In the genomic region with DNA sequence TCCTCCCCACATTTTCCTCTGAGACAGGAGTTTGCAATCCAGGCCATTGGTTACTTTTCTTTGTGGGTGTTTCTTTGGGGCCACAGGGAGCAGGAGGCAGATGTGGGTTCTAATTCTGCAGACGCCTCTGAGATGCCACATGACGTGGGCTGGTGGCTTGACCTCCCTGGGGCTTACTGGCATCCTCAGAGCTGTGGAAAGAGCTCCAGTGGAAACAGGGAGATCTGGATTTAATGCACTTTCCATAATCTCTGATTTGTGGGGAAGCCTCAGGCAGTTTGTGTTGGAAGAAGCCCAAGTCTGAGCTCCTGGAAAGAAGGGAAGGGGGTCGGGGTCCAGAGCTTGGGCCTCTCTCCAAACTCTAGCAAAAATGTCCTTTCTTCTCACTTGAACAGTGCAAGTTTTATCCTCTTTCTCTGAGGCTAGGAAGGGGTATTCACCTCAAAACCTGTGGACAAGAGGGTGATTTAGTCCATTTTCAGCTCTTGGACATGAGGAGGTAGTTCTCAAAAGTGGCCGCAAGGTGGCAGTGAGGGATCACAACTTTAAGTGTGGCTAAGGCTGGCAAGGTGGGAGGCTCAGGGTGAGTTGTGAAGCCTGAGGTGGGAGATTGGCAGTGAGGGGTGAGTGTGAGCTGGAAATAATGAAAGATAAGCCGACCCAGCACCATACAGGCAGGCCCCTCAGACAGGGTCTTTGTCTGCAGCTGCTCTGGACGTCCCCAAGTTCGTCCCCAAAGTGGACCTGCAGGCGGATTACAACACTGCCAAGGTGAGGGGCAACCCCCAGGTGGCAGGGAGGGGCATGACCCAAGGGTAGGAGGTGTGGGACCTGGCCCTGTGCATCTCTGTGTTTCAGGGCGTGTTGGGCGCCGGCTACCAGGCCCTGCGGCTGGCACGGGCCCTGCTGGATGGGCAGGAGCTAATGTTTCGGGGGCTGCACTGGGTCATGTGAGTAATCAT, we compare ENCODE assay signal across 8 cellular contexts. TPM values are rescaled to one million over a fixed set of nuclear protein-coding genes. Genes with fewer than 3 reads are reported as not detected.
A peak's percentile ranks its signal among the peaks of the same experiment; 100 is the strongest.
DNase-seq lines count a peak whose midpoint lies in the region; ATAC-seq, FAIRE-seq and TF ChIP-seq lines count a peak whose summit lies in the region.

No MANE protein-coding gene starts in this region.

- peak overlapping the region; percentile 59; the same call in 1 of the 2 replicates for H4K8ac ChIP-seq in H1 (ENCODE audit: extremely low read depth, insufficient read depth, low read length)

- no peak overlapping the region for H2AFZ ChIP-seq in H1 (ENCODE audit: low read length)

- H3K9ac ChIP-seq in H1 (replicated peaks in 1 of 4; ENCODE audit: extremely low read depth in 1 of 4, low read depth in 3 of 4, low read length in 3 of 4): no peak overlapping the region

- POLR2A ChIA-PET in H1 (lab: Charles Lee; ENCODE audit: partially characterized antibody): interaction anchor here (0.9 to 2.0 kb wide), 2 partner anchors 9 to 26 kb away, joined by 5 to 14 read pairs; partner anchors contain the start of gene IKBKE

- H3K4me2 ChIP-seq in H1 (ENCODE audit: insufficient read depth in 1 of 2, low read depth in 2 of 2, low read length in 2 of 2): no peak overlapping the region

- no peak for TF ChIP-seq POLR2A in H1 (IDR thresholded peaks at IDR 0.05; ENCODE audit: control extremely low read depth in 1 of 2, low read depth in 2 of 2, low read length in 2 of 2)

- H4K20me1 ChIP-seq in H1 (replicated peaks in 1 of 2; ENCODE audit: control insufficient read depth in 1 of 2, insufficient read depth in 2 of 2, low read length in 2 of 2): peaks cover 0 to 2% of the 10 kb centered on the region in 2 experiments

- no peak overlapping the region for H2AK5ac ChIP-seq in H1 (ENCODE audit: low read depth, low read length)

- no peaks in the 10 kb centered on the region; a peak in 4 of 8 replicates for H3K36me3 ChIP-seq in H1 (ENCODE audit: control insufficient read depth in 2 of 4, insufficient read depth in 4 of 4, low read length in 3 of 4)

- TF ChIP-seq RAD21 in H1 (IDR thresholded peaks at IDR 0.05 in 1 of 2, conservative IDR thresholded peaks at IDR 0.05 in 1 of 2; ENCODE audit: low read depth in 2 of 2, low read length in 2 of 2): peak; percentile 81 to 82

- no peaks in the 10 kb centered on the region for H3K27me3 ChIP-seq in H1 (replicated peaks in 1 of 4; ENCODE audit: control insufficient read depth in 3 of 4, extremely low read depth in 1 of 4, insufficient read depth in 3 of 4, low read length in 3 of 4)

- H4K91ac ChIP-seq in H1 (replicated peaks; ENCODE audit: insufficient read length, low read length): no peak overlapping the region

- H3K79me2 ChIP-seq in H1 (ENCODE audit: control insufficient read depth in 1 of 2, insufficient read depth in 2 of 2, low read length in 2 of 2): no peaks in the 10 kb centered on the region

- no peak for TF ChIP-seq EP300 in H1 (IDR thresholded peaks at IDR 0.05; ENCODE audit: borderline replicate concordance in 1 of 2, low read depth in 2 of 2, low read length in 2 of 2)

- no peak overlapping the region for H2BK120ac ChIP-seq in H1 (replicated peaks; ENCODE audit: low read depth, low read length)

- H3K18ac ChIP-seq in H1 (ENCODE audit: extremely low read depth, low read length): no peak overlapping the region

- H2BK12ac ChIP-seq in H1 (ENCODE audit: low read depth, low read length): no peak overlapping the region

- H2BK15ac ChIP-seq in H1 (ENCODE audit: low read length): no peak overlapping the region

- CTCF ChIA-PET in H1 (lab: Charles Lee; ENCODE audit: partially characterized antibody): interaction anchor here (0.6 to 6.3 kb wide), 59 partner anchors 9 to 675 kb away, joined by 3 to 81 read pairs (median 4); partner anchors contain the start of gene IKBKE

- peak; percentile 65 to 87 (median 82) for TF ChIP-seq CTCF in H1 (IDR thresholded peaks at IDR 0.05; ENCODE audit: control extremely low read depth in 1 of 3, insufficient read depth in 1 of 3, low read depth in 1 of 3, low read length in 3 of 3)

- WGBS in H1 (ENCODE audit: extremely low coverage in 1 of 2, insufficient coverage in 1 of 2, insufficient read length in 1 of 2, insufficient replicate concordance in 2 of 2, low coverage in 1 of 2, low lambda C conversion rate in 2 of 2, missing lambda C conversion rate in 1 of 2), 2 experiments: 67% methylated on average over 9 of the region's 14 CpGs; no CpG with 5 or more reads in 1 of the 2 experiments

- peaks cover 0 to 3% (median 0%) of the 10 kb centered on the region in 4 experiments; a peak in 1 of 7 replicates for H3K4me1 ChIP-seq in H1 (replicated peaks in 1 of 4; ENCODE audit: control insufficient read depth in 3 of 4, insufficient read depth in 4 of 4, low read length in 3 of 4)

- ATAC-seq in HG03571 (IDR thresholded peaks at IDR 0.05; ENCODE audit: unreplicated experiment): no peak

- H3K9me3 ChIP-seq in H1 (ENCODE audit: insufficient read depth in 2 of 2, low read depth in 1 of 2, low read length in 1 of 2): no peaks in the 10 kb centered on the region

- no peaks in the 10 kb centered on the region for H3K23me2 ChIP-seq in H1 (ENCODE audit: low read depth, low read length)

- FAIRE-seq in H1 (lab: Jason Lieb, UNC): peak; percentile 82

- H3K14ac ChIP-seq in H1 (ENCODE audit: insufficient read length): no peak overlapping the region

- H3K4ac ChIP-seq in H1 (replicated peaks; ENCODE audit: insufficient read length, low read depth, low read length): no peak overlapping the region

- no peak overlapping the region for H4K5ac ChIP-seq in H1 (ENCODE audit: insufficient read length, low read depth, low read length)

- H3K79me1 ChIP-seq in H1 (ENCODE audit: low read depth, low read length): no peaks in the 10 kb centered on the region

- no peak overlapping the region for H3K4me3 ChIP-seq in H1 (ENCODE audit: extremely low read depth in 1 of 4, insufficient read depth in 2 of 4, low read depth in 3 of 4, low read length in 4 of 4)

- H3K27ac ChIP-seq in H1 (ENCODE audit: low read depth, low read length): no peak overlapping the region

- no peak overlapping the region for H3K23ac ChIP-seq in H1 (ENCODE audit: insufficient read length)

- H3K56ac ChIP-seq in H1 (replicated peaks; ENCODE audit: insufficient read length, low read depth, low read length): no peak overlapping the region

- H2BK5ac ChIP-seq in H1 (ENCODE audit: low read depth, low read length): no peak overlapping the region; the same call in 1 of the 2 replicates

- H2BK20ac ChIP-seq in H1 (ENCODE audit: low read length): no peak overlapping the region

- DNase-seq in COLO829 (ENCODE audit: low spot score): peak; percentile 95
- peak; percentile 69 for DNase-seq in HPDE6-E6E7 (ENCODE audit: extremely low spot score)
- DNase-seq in NOMO-1 treated with DMSO at 0.1 percent for 48 hours (lab: John Stamatoyannopoulos, UW; ENCODE audit: unreplicated experiment): peak; percentile 62
- DNase-seq in activated CD8-positive, alpha-beta memory T cell treated with anti-CD3 and anti-CD28 coated beads for 24 hours: peak; percentile 84
- DNase-seq in H1 (ENCODE audit: low read depth in 1 of 2, low spot score in 2 of 2): peak; percentile 60 to 81
- DNase-seq in middle frontal gyrus (ENCODE audit: extremely low spot score, low spot score): peak; percentile 52
- peak; percentile 58 for DNase-seq in stimulated activated naive CD4-positive, alpha-beta T cell treated with Interleukin-2 at 50 U/mL for 16 hours (lab: John Stamatoyannopoulos, UW)

TF ChIP-seq in H1, 55 proteins besides CTCF, POLR2A, EP300 and RAD21:
- TF ChIP-seq, protein P1, sequence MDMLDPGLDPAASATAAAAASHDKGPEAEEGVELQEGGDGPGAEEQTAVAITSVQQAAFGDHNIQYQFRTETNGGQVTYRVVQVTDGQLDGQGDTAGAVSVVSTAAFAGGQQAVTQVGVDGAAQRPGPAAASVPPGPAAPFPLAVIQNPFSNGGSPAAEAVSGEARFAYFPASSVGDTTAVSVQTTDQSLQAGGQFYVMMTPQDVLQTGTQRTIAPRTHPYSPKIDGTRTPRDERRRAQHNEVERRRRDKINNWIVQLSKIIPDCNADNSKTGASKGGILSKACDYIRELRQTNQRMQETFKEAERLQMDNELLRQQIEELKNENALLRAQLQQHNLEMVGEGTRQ (IDR thresholded peaks at IDR 0.05; ENCODE audit: low read length): no peak
- no peak for TF ChIP-seq RNF2 (IDR thresholded peaks at IDR 0.05; ENCODE audit: borderline replicate concordance, low read depth, low read length, missing control alignments, poor library complexity, severe bottlenecking)
- no peak for TF ChIP-seq TCF12 (IDR thresholded peaks at IDR 0.05; ENCODE audit: low read depth, low read length)
- no peak for TF ChIP-seq SP2 (IDR thresholded peaks at IDR 0.05; ENCODE audit: low read length)

RNA-seq across cellular contexts. Expression of gene IKBKE, which starts 9.2 kb away (rescaled TPM):
- total RNA-seq in H1 (2021; fragmentation: NEBNext Ultra II Directional; extraction: Animal tissue kit (Norgen Biotek cat#: 25700)): 8.6 and 9.8 TPM in 2 replicates
- 9.1 and 12.0 TPM in 2 replicates for polyA plus RNA-seq in H1 (2011; rRNA removed)
- 9.0 TPM for polyA plus RNA-seq in H1 (2011; cell fraction: cytosol; rRNA removed)
- 24.8 TPM for polyA plus RNA-seq in H1 (2011; cell fraction: nucleus; rRNA removed)
- polyA plus RNA-seq in H1 (2012, experiment 1 of 2): 7.5 to 13.1 TPM (median 12.1 TPM) in 4 replicates
- polyA plus RNA-seq in H1 (2012, experiment 2 of 2): 7.7 TPM
- 4.2 TPM for polyA plus RNA-seq in H1 (2013, experiment 1 of 2)
- polyA plus RNA-seq in H1 (2013, experiment 2 of 2): 3.9 TPM
- 13.0 and 19.8 TPM in 2 replicates for polyA minus RNA-seq in H1 (2011; rRNA and poly(A)+ RNA removed)
- polyA minus RNA-seq in H1 (2011; cell fraction: cytosol; rRNA and poly(A)+ RNA removed): 5.9 TPM
- 15.1 TPM for polyA minus RNA-seq in H1 (2011; cell fraction: nucleus; rRNA and poly(A)+ RNA removed)

RNA-seq across cellular contexts. Expression of gene RASSF5, which starts 27.9 kb away (rescaled TPM):
- total RNA-seq in H1 (2021; fragmentation: NEBNext Ultra II Directional; extraction: Animal tissue kit (Norgen Biotek cat#: 25700)): 1.8 and 2.3 TPM in 2 replicates
- polyA plus RNA-seq in H1 (2011; rRNA removed): 0.82 and 1.2 TPM in 2 replicates
- 1.00 TPM for polyA plus RNA-seq in H1 (2011; cell fraction: cytosol; rRNA removed)
- 3.0 TPM for polyA plus RNA-seq in H1 (2011; cell fraction: nucleus; rRNA removed)
- 0.83 to 1.0 TPM (median 1.0 TPM) in 4 replicates for polyA plus RNA-seq in H1 (2012, experiment 1 of 2)
- 0.83 TPM for polyA plus RNA-seq in H1 (2012, experiment 2 of 2)
- polyA plus RNA-seq in H1 (2013, experiment 1 of 2): 1.3 TPM
- polyA plus RNA-seq in H1 (2013, experiment 2 of 2): 1.7 TPM
- polyA minus RNA-seq in H1 (2011; rRNA and poly(A)+ RNA removed): 0.95 and 2.3 TPM in 2 replicates
- polyA minus RNA-seq in H1 (2011; cell fraction: cytosol; rRNA and poly(A)+ RNA removed): 2.6 TPM
- polyA minus RNA-seq in H1 (2011; cell fraction: nucleus; rRNA and poly(A)+ RNA removed): 2.4 TPM
